In the genomic region with DNA sequence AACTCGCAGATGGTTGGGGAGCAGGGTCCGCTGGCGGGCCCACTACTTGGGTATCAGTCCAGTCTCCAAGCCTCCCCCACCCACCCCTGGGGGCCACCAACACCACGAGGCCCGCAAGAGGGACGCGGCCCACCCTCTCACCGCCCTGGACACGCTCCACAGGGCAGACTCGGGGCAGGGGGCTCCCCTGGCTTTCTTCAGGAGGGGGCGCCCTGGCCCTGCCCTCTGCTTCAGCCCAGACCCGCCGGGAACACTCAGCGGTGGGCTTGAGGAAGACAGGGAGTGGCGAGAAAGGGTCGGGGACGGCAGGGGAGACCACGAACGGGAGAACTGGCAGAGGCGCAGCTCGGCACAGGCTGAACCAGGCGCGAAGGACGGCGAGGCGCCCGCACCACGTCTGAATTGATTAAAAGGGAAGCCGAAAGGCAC, we compare ENCODE assay signal across 8 cellular contexts. TPM values are rescaled to one million over a fixed set of nuclear protein-coding genes. Genes with fewer than 3 reads are reported as not detected.
DNase-seq lines count a peak whose midpoint lies in the region; ATAC-seq, FAIRE-seq and TF ChIP-seq lines count a peak whose summit lies in the region.

No MANE protein-coding gene starts in this region.

- no peaks in the 10 kb centered on the region for H3K9me2 ChIP-seq in MM.1S (replicated peaks; ENCODE audit: insufficient read depth, low read length)

- H2AFZ ChIP-seq in MM.1S (ENCODE audit: low read length) = peak overlapping the region; percentile 55
- no peak overlapping the region; the same call in none of the 2 replicates for H2AFZ ChIP-seq in GM12878 (ENCODE audit: control insufficient read depth, low read depth, low read length)

- H4K20me1 ChIP-seq in MM.1S (ENCODE audit: insufficient read depth, low read length) = no peaks in the 10 kb centered on the region; the same call in 1 of the 2 replicates
- H4K20me1 ChIP-seq in GM12878 (ENCODE audit: control insufficient read depth, insufficient read depth) = no peaks in the 10 kb centered on the region

- H3K36me3 ChIP-seq in MM.1S (replicated peaks; ENCODE audit: insufficient read depth, low read length) (no peaks in the 10 kb centered on the region), GM12878 (ENCODE audit: control insufficient read depth in 2 of 2, insufficient read depth in 2 of 2, low read length in 1 of 2) (no peaks in the 10 kb centered on the region), mesodermal cell (ENCODE audit: control insufficient read depth, insufficient read depth, low read length) (peaks cover 5% of the 10 kb centered on the region)

- TF ChIP-seq POLR2A in GM12878 (IDR thresholded peaks at IDR 0.05; ENCODE audit: low read depth, low read length) = no peak; the same call in 1 of the 2 replicates

- no peak for TF ChIP-seq EP300 in GM12878 (IDR thresholded peaks at IDR 0.05; ENCODE audit: borderline replicate concordance in 1 of 2, control insufficient read depth in 1 of 2, low read depth in 2 of 2, low read length in 2 of 2)

- WGBS in GM12878 (ENCODE audit: insufficient coverage, insufficient replicate concordance, low lambda C conversion rate, missing lambda C conversion rate) = 3% methylated on average over 28 of the region's 29 CpGs
- 0 to 1% methylated on average over 21 to 23 of the region's 29 CpGs for WGBS in mesodermal cell (ENCODE audit: insufficient coverage in 2 of 2), 2 experiments

- SMC1A ChIA-PET in GM12878 (lab: Charles Lee; ENCODE audit: uncharacterized antibody, unreplicated experiment) = interaction anchor here (0.8 to 2.3 kb wide), 5 partner anchors 10 to 129 kb away, joined by 3 to 9 read pairs (median 3); partner anchors contain the start of gene CCDC126

- RAD21 ChIA-PET in GM12878 (lab: Charles Lee; ENCODE audit: unreplicated experiment) = interaction anchor here (1.0 to 1.9 kb wide), 5 partner anchors 23 to 111 kb away, joined by 3 to 9 read pairs (median 3); no protein-coding TSS in a partner anchor

- in situ Hi-C loops in GM12878 (cut with MboI) = no loop called here

- CTCF ChIA-PET in GM12878 (lab: Yijun Ruan, JAX) = interaction anchor here (0.8 to 2.6 kb wide), 8 partner anchors 21 to 194 kb away, joined by 3 to 25 read pairs (median 4); no protein-coding TSS in a partner anchor

- peaks cover 12% of the 10 kb centered on the region; the same call in 1 of the 2 replicates for H3F3A ChIP-seq in MM.1S (ENCODE audit: insufficient read depth, low read length)

- no peak overlapping the region for H3K27ac ChIP-seq in MM.1S (ENCODE audit: low read length)
- peak overlapping the region; percentile 94 for H3K27ac ChIP-seq in GM12878 (ENCODE audit: control insufficient read depth, insufficient read depth)
- peak overlapping the region; percentile 97 for H3K27ac ChIP-seq in mesodermal cell (ENCODE audit: low read depth, low read length, severe bottlenecking)

- POLR2A ChIA-PET in GM12878 (lab: Charles Lee) = interaction anchor here (0.5 to 2.6 kb wide), 12 partner anchors 8 to 1078 kb away, joined by 3 to 14 read pairs (median 4); partner anchors contain the start of gene TRA2A

- no peak overlapping the region for H3K9ac ChIP-seq in MM.1S (ENCODE audit: low read length)
- peak overlapping the region; percentile 96 for H3K9ac ChIP-seq in GM12878 (ENCODE audit: control insufficient read depth, insufficient read depth, low read length)

- H3K9me3 ChIP-seq in MM.1S (replicated peaks; ENCODE audit: insufficient read depth, low read length) = no peaks in the 10 kb centered on the region
- no peaks in the 10 kb centered on the region for H3K9me3 ChIP-seq in GM12878 (replicated peaks; ENCODE audit: control insufficient read depth, insufficient read depth, low read length)
- H3K9me3 ChIP-seq in mesodermal cell (ENCODE audit: control insufficient read depth, low read length) = no peaks in the 10 kb centered on the region

- DNase-seq in GM12865 (ENCODE audit: low read depth) (no peak), MM.1S (no peak), GM12878 (ENCODE audit: low read depth, low spot score) (no peak), urothelium cell line (ENCODE audit: low spot score) (no peak), NOMO-1 treated with dmso at 0.1 percent for 144 hours (lab: John Stamatoyannopoulos, UW; ENCODE audit: unreplicated experiment) (no peak), cortex of kidney (lab: John Stamatoyannopoulos, UW) (no peak), germinal center (ENCODE audit: low spot score) (no peak)

- intact Hi-C loops in GM12878 (cut with micrococcal nuclease; ENCODE audit: unreplicated experiment) = no loop called here

- no peak for FAIRE-seq in GM12878 (lab: Jason Lieb, UNC)
- no peak for FAIRE-seq in urothelium cell line (lab: Jason Lieb, UNC)

- H3K27me3 ChIP-seq in MM.1S (replicated peaks; ENCODE audit: insufficient read depth, low read length) (peaks cover 81% of the 10 kb centered on the region), GM12878 (replicated peaks in 1 of 2; ENCODE audit: control insufficient read depth in 2 of 2, insufficient read depth in 2 of 2, low read length in 1 of 2) (no peaks in the 10 kb centered on the region)

- H3K4me3 ChIP-seq in GM12865 (ENCODE audit: low read depth, low read length) (peak overlapping the region; percentile 98), MM.1S (ENCODE audit: low read length) (peak overlapping the region; percentile 55), GM12878 (peak overlapping the region; percentile 96), mesodermal cell (ENCODE audit: extremely low read depth, insufficient read depth, low read length, poor library complexity, severe bottlenecking) (peak overlapping the region; percentile 94)

- BruUV-seq in GM12878 (replicated peaks; lab: Mats Ljungman, UMichigan) = no TSS peak

- H3K4me2 ChIP-seq in MM.1S (ENCODE audit: low read depth, low read length) = peak overlapping the region; percentile 91
- peak overlapping the region; percentile 60 for H3K4me2 ChIP-seq in GM12878 (ENCODE audit: control insufficient read depth, insufficient read depth)

- TF ChIP-seq CTCF in GM12865 (IDR thresholded peaks at IDR 0.05; ENCODE audit: insufficient read depth, low read depth, low read length, missing control alignments) = no peak
- TF ChIP-seq CTCF in MM.1S (IDR thresholded peaks at IDR 0.05; ENCODE audit: low read length) = no peak
- TF ChIP-seq CTCF in GM12878 (IDR thresholded peaks at IDR 0.05 in 2 of 3, conservative IDR thresholded peaks at IDR 0.05 in 1 of 3; ENCODE audit: control insufficient read depth in 2 of 3, extremely low read depth in 1 of 3, insufficient read depth in 1 of 3, low read depth in 3 of 3, low read length in 3 of 3) = peak in 1 of 3 experiments; percentile 4; a peak in 1 of 6 replicates

- ATAC-seq in GM12878 = peak; percentile 0

- no peaks in the 10 kb centered on the region for H3K79me2 ChIP-seq in MM.1S (ENCODE audit: low read length)
- peaks cover 91% of the 10 kb centered on the region for H3K79me2 ChIP-seq in GM12878 (ENCODE audit: control insufficient read depth, insufficient read depth, low read length)

- H3K4me1 ChIP-seq in MM.1S (ENCODE audit: low read length) (peaks cover 6% of the 10 kb centered on the region; the same call in 1 of the 2 replicates), GM12878 (ENCODE audit: control insufficient read depth, insufficient read depth, low read length) (peaks cover 10% of the 10 kb centered on the region), mesodermal cell (ENCODE audit: control insufficient read depth, insufficient read depth, low read length, poor library complexity, severe bottlenecking) (peaks cover 17% of the 10 kb centered on the region)

- no peak for TF ChIP-seq RAD21 in GM12878 (IDR thresholded peaks at IDR 0.05; ENCODE audit: insufficient read depth, low read depth, low read length)

TF ChIP-seq in GM12878, 131 proteins besides CTCF, POLR2A, EP300 and RAD21:
- TF ChIP-seq PAX5 (IDR thresholded peaks at IDR 0.05; ENCODE audit: borderline replicate concordance, low read depth, low read length) (peak; percentile 53; the same call in 1 of the 2 replicates), MYC (IDR thresholded peaks at IDR 0.05; ENCODE audit: insufficient read depth, insufficient read length, insufficient replicate concordance, low read length, severe bottlenecking) (no peak)

RNA-seq across cellular contexts. Expression of gene IGF2BP3, which starts 1.6 kb away (rescaled TPM):
- 193 and 204 TPM in 2 replicates for total RNA-seq in GM12878 (2013; cell fraction: nucleolus; rRNA removed)
- total RNA-seq in GM12878 (2014; rRNA removed) (30.8 and 38.9 TPM in 2 replicates), GM12878 (2014; rRNA removed; fragmentation: Illumina TruSeq; extraction: Trizol) (56.8 and 62.3 TPM in 2 replicates), GM12878 (2021) (48.5 and 49.7 TPM in 2 replicates)
- 12.8 TPM for polyA plus RNA-seq in GM12878 (2011; ENCODE audit: low read depth)
- polyA plus RNA-seq in GM12878 (2011; rRNA removed) (43.3 and 63.1 TPM in 2 replicates), GM12878 (2014; fragmentation: Illumina TruSeq; extraction: Trizol) (61.2 and 76.6 TPM in 2 replicates), GM12878 (2014; fragmentation: Nextera tagmentation; extraction: Ambion mirVana) (1 to 10 TPM; 4.6 to 4.7 TPM), GM12878 (2014; rRNA removed) (41.4 and 43.1 TPM in 2 replicates), GM12878 (2016; fragmentation: Nextera tagmentation; extraction: Ambion mirVana) (10 to 100 TPM; 15.0 to 16.0 TPM)
- 31.7 and 32.1 TPM in 2 replicates for polyA plus RNA-seq in GM12878 (2011; cell fraction: cytosol; rRNA removed)
- polyA plus RNA-seq in GM12878 (2011; cell fraction: nucleus; rRNA removed) = 35.0 and 45.2 TPM in 2 replicates
- 23.1 and 32.9 TPM in 2 replicates for polyA plus RNA-seq in GM12878 (2012)
- polyA minus RNA-seq in GM12878 (2011; rRNA and poly(A)+ RNA removed) = 42.1 and 55.8 TPM in 2 replicates
- 22.2 and 26.1 TPM in 2 replicates for polyA minus RNA-seq in GM12878 (2011; cell fraction: cytosol; rRNA and poly(A)+ RNA removed)
- polyA minus RNA-seq in GM12878 (2011; cell fraction: nucleus; rRNA and poly(A)+ RNA removed) = 25.8 and 44.7 TPM in 2 replicates
- 64.7 TPM for polyA plus RNA-seq in mesodermal cell (2013, experiment 1 of 2)
- 70.8 TPM for polyA plus RNA-seq in mesodermal cell (2013, experiment 2 of 2)
